Comparison of ENCODE assay signal across 10 cellular contexts in the genomic region with DNA sequence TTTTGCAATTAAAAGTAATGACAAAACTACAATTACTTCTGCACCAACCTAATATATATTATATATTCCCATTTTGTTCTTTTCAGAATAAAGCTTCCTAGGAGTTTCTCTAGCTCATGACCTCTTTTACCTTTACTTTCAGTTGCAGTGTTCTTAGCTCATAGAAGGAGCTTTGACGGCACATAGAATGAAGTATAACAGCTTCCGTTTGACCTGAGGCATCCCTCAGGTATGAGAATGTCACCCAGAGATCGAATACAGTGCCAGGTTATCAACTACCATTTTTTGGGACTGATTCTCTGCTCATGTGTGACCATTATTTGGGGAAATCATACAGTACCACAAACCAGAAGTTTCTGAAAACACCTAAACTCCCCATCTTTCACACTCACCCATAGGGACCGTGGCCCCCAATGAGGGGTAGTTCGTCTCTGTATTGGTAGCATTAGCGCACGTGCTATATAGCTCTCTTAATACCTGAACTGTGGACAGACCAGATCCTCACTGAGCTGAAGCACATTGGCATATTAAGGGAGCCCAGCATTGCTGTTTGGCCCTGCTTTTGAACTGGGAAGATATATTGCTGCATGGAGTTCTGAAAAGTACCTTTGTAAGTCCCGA.
DNase-seq lines count a peak whose midpoint lies in the region; ATAC-seq and TF ChIP-seq lines count a peak whose summit lies in the region.
"Had no signal": no experiment of that assay in that cellular context is flagged by ENCODE, and none has a peak within 500 bp of the region (broad histone marks: within the 10 kb centered on the region; RNA-seq: fewer than 3 reads in every experiment).

No MANE protein-coding gene starts in this region.

- ATAC-seq in CD4-positive, alpha-beta T cell (ENCODE audit: poor library complexity), result no peak
- peak; percentile 0 for ATAC-seq in HG03097 (IDR thresholded peaks at IDR 0.05; ENCODE audit: low FRiP score, unreplicated experiment)
- ATAC-seq in naive thymus-derived CD4-positive, alpha-beta T cell, result no peak

- H3K27ac ChIP-seq in CD4-positive, alpha-beta T cell (ENCODE audit: low read depth, low read length), result peak overlapping the region; percentile 75
- peak overlapping the region; percentile 95 for H3K27ac ChIP-seq in naive thymus-derived CD4-positive, alpha-beta T cell (ENCODE audit: low read depth, low read length)

- no peak for TF ChIP-seq CTCF in CD4-positive, alpha-beta T cell (IDR thresholded peaks at IDR 0.05)
- no peak for TF ChIP-seq CTCF in brain (conservative IDR thresholded peaks at IDR 0.05)

- peak overlapping the region; percentile 20 for H3K4me3 ChIP-seq in naive thymus-derived CD4-positive, alpha-beta T cell (ENCODE audit: low read length)

- H3K4me3 Mint-ChIP-seq in CD4-positive, alpha-beta T cell, result peak overlapping the region; percentile 70
- no peak overlapping the region for H3K4me3 Mint-ChIP-seq in brain
- peak overlapping the region; percentile 70 to 93 (median 76) for H3K4me3 Mint-ChIP-seq in naive thymus-derived CD4-positive, alpha-beta T cell

- intact Hi-C loops in CD4-positive, alpha-beta T cell (cut with DNase I, micrococcal nuclease), result loop anchor here in 1 of 2 experiments (10.0 kb wide), 1 partner anchor 1036 kb away; a partner anchor contains a TSS
- intact Hi-C loops in naive thymus-derived CD4-positive, alpha-beta T cell (cut with micrococcal nuclease), result loop anchor here in 1 of 2 donors (10.0 kb wide), 1 partner anchor 556 kb away; no protein-coding TSS in a partner anchor
- intact Hi-C loops in head of caudate nucleus (cut with DNase I), result no loop called here

- no peaks in the 10 kb centered on the region for H3K27me3 Mint-ChIP-seq in CD4-positive, alpha-beta T cell
- no peaks in the 10 kb centered on the region for H3K27me3 Mint-ChIP-seq in brain
- H3K27me3 Mint-ChIP-seq in naive thymus-derived CD4-positive, alpha-beta T cell, result no peaks in the 10 kb centered on the region

- no peaks in the 10 kb centered on the region for H3K9me3 Mint-ChIP-seq in CD4-positive, alpha-beta T cell
- H3K9me3 Mint-ChIP-seq in brain, result no peaks in the 10 kb centered on the region
- peaks cover 0 to 7% (median 0%) of the 10 kb centered on the region in 11 donors for H3K9me3 Mint-ChIP-seq in naive thymus-derived CD4-positive, alpha-beta T cell

- POLR2A ChIA-PET in CD4-positive, alpha-beta T cell (lab: Charles Lee), result interaction anchor here (0.8 to 4.5 kb wide), 4 partner anchors 7 to 19 kb away, joined by 3 to 51 read pairs (median 4); no protein-coding TSS in a partner anchor
- POLR2A ChIA-PET in naive thymus-derived CD4-positive, alpha-beta T cell (lab: Charles Lee), result interaction anchor here (0.7 to 11.3 kb wide), 7 partner anchors 8 to 33 kb away, joined by 7 to 223 read pairs (median 10); no protein-coding TSS in a partner anchor

- CTCF ChIA-PET in CD4-positive, alpha-beta T cell (lab: Charles Lee), result interaction anchor here (2.0 to 4.6 kb wide), 2 partner anchors 10 to 21 kb away, joined by 7 to 25 read pairs; no protein-coding TSS in a partner anchor
- CTCF ChIA-PET in naive thymus-derived CD4-positive, alpha-beta T cell (lab: Charles Lee), result interaction anchor here (0.5 to 2.3 kb wide), 5 partner anchors 20 to 123 kb away, joined by 3 to 10 read pairs (median 3); no protein-coding TSS in a partner anchor

- DNase-seq in CD4-positive, alpha-beta T cell, result no peak
- DNase-seq in naive thymus-derived CD4-positive, alpha-beta T cell, result no peak
- DNase-seq in head of caudate nucleus (no peak), OCI-M1 (lab: John Stamatoyannopoulos, UW) (no peak), kidney tubule cell (ENCODE audit: low spot score) (no peak)
- DNase-seq in stimulated activated CD4-positive, alpha-beta T cell treated with anti-CD3 and anti-CD28 coated beads, Interleukin-2, amount 100 ng/mL, for 24 hours, result no peak
- DNase-seq: DMS 273 treated with DMSO at 0.1 percent for 48 hours, SHP77 treated with DMSO at 0.1 percent for 48 hours had no signal

- peak overlapping the region; percentile 96 for H3K27ac Mint-ChIP-seq in CD4-positive, alpha-beta T cell
- peak overlapping the region in 3 of 5 experiments; percentile 31 to 86 (median 31) for H3K27ac Mint-ChIP-seq in brain
- peak overlapping the region; percentile 85 to 98 (median 96) for H3K27ac Mint-ChIP-seq in naive thymus-derived CD4-positive, alpha-beta T cell

- H3K27me3 ChIP-seq in CD4-positive, alpha-beta T cell (ENCODE audit: control insufficient read depth, insufficient read depth, low read length), result no peaks in the 10 kb centered on the region
- H3K27me3 ChIP-seq in naive thymus-derived CD4-positive, alpha-beta T cell (ENCODE audit: control insufficient read depth in 2 of 2, insufficient read depth in 2 of 2, low read length in 2 of 2), result no peaks in the 10 kb centered on the region

- peaks cover 17% of the 10 kb centered on the region for H3K36me3 Mint-ChIP-seq in CD4-positive, alpha-beta T cell (ENCODE audit: low read depth)
- peaks cover 28% of the 10 kb centered on the region for H3K36me3 Mint-ChIP-seq in brain
- peaks cover 8 to 37% (median 10%) of the 10 kb centered on the region in 5 donors for H3K36me3 Mint-ChIP-seq in naive thymus-derived CD4-positive, alpha-beta T cell

- H3K4me1 ChIP-seq in naive thymus-derived CD4-positive, alpha-beta T cell (ENCODE audit: control insufficient read depth in 2 of 2, insufficient read depth in 2 of 2, low read length in 2 of 2), result peaks cover 82 to 90% of the 10 kb centered on the region in 2 donors

- peaks cover 98% of the 10 kb centered on the region for H3K4me1 Mint-ChIP-seq in CD4-positive, alpha-beta T cell (ENCODE audit: low read depth)
- H3K4me1 Mint-ChIP-seq in brain, result peaks cover 89% of the 10 kb centered on the region
- peaks cover 76 to 99% (median 95%) of the 10 kb centered on the region in 7 donors for H3K4me1 Mint-ChIP-seq in naive thymus-derived CD4-positive, alpha-beta T cell

- H3K36me3 ChIP-seq in naive thymus-derived CD4-positive, alpha-beta T cell (ENCODE audit: control insufficient read depth in 2 of 3, insufficient read depth in 3 of 3, low read length in 3 of 3), result no peaks in the 10 kb centered on the region

- H3K9me3 ChIP-seq in CD4-positive, alpha-beta T cell (ENCODE audit: control insufficient read depth, low read length), result no peaks in the 10 kb centered on the region
- no peaks in the 10 kb centered on the region for H3K9me3 ChIP-seq in naive thymus-derived CD4-positive, alpha-beta T cell (ENCODE audit: control insufficient read depth in 2 of 3, low read length in 3 of 3)

Comparison
In these comparisons a context has a peak if more than half of its experiments do, and no peak if none do; other contexts are left out.
1. H3K27ac Mint-ChIP-seq: peak in every context shown above with its lines; median percentile 96 in CD4-positive, alpha-beta T cell; 96 in naive thymus-derived CD4-positive, alpha-beta T cell; 31 in brain.
2. H3K4me3 Mint-ChIP-seq: peak in CD4-positive, alpha-beta T cell (single experiment) and naive thymus-derived CD4-positive, alpha-beta T cell (10 of 10); none in brain (0 of 5).